22 cellular contexts compared by ENCODE assay signal in genomic region chr6:152874846-152875568, GRCh38.
A peak's percentile ranks its signal among the peaks of the same experiment; 100 is the strongest.
DNase-seq lines count a peak whose midpoint lies in the region; ATAC-seq and TF ChIP-seq lines count a peak whose summit lies in the region.
"Had no signal": no experiment of that assay in that cellular context is flagged by ENCODE, and none has a peak within 500 bp of the region (broad histone marks: within the 10 kb centered on the region; RNA-seq: fewer than 3 reads in every experiment).

No MANE protein-coding gene starts in this region.

- no peaks in the 10 kb centered on the region for H3K9me2 ChIP-seq in HCT116 (ENCODE audit: insufficient read depth)
- no peaks in the 10 kb centered on the region for H3K9me2 ChIP-seq in OCI-LY7 (ENCODE audit: insufficient read depth, low read length)

- no peak overlapping the region for H3K4me3 ChIP-seq in A673 (ENCODE audit: low read depth, low read length, poor library complexity, severe bottlenecking)
- no peak overlapping the region for H3K4me3 ChIP-seq in HCT116 (replicated peaks in 1 of 2; ENCODE audit: low read depth in 1 of 2, low read length in 2 of 2)
- H3K4me3 ChIP-seq in OCI-LY7 (ENCODE audit: low read depth, low read length, poor library complexity, severe bottlenecking): no peak overlapping the region
- H3K4me3 ChIP-seq in brain microvascular endothelial cell (ENCODE audit: low read depth, low read length): no peak overlapping the region
- H3K4me3 ChIP-seq: GM23248, SK-N-MC had no signal

- H3K4me1 ChIP-seq in A673 (ENCODE audit: insufficient read depth, low read length, poor library complexity, severe bottlenecking) (no peaks in the 10 kb centered on the region), HCT116 (ENCODE audit: control insufficient read depth in 1 of 2, insufficient read depth in 2 of 2, low read length in 2 of 2) (no peaks in the 10 kb centered on the region), OCI-LY7 (ENCODE audit: insufficient read depth, low read length, poor library complexity, severe bottlenecking) (no peaks in the 10 kb centered on the region)

- DNase-seq in A673 (ENCODE audit: low spot score) (no peak), HCT116 (ENCODE audit: low read depth, low spot score) (no peak), OCI-LY7 (ENCODE audit: low spot score) (no peak), brain microvascular endothelial cell (no peak), left ventricle myocardium superior (no peak)
- no peak for DNase-seq in stimulated activated naive CD4-positive, alpha-beta T cell treated with Interleukin-2 at 50 U/mL for 16 hours (lab: John Stamatoyannopoulos, UW)
- DNase-seq: 8988T, EL, GF-D8, GM23248, KBM-7, NCI-H1417, NCI-H1694 treated with DMSO at 0.1 percent for 48 hours, NCI-H2081 treated with DMSO at 0.1 percent for 48 hours, NCI-H446 treated with DMSO at 0.1 percent for 48 hours, NCI-H526 treated with DMSO at 0.1 percent for 48 hours, SHP77, SW 1271, T-helper 17 cell had no signal

- H3K27me3 ChIP-seq in A673 (replicated peaks; ENCODE audit: insufficient read depth, low read depth, low read length, poor library complexity): peaks cover 26% of the 10 kb centered on the region
- H3K27me3 ChIP-seq in HCT116 (ENCODE audit: insufficient read depth, low read length): peaks cover 15% of the 10 kb centered on the region; the same call in 1 of the 2 replicates
- H3K27me3 ChIP-seq in brain microvascular endothelial cell (replicated peaks): no peaks in the 10 kb centered on the region

- H3K27ac ChIP-seq in A673 (ENCODE audit: low read depth, low read length, poor library complexity, severe bottlenecking): no peak overlapping the region
- no peak overlapping the region for H3K27ac ChIP-seq in HCT116 (ENCODE audit: low read depth, low read length)
- no peak overlapping the region for H3K27ac ChIP-seq in OCI-LY7 (ENCODE audit: low read depth, low read length, poor library complexity, severe bottlenecking)
- H3K27ac ChIP-seq in brain microvascular endothelial cell: no peak overlapping the region
- H3K27ac ChIP-seq: GM23248, SK-N-MC had no signal

- H3K4me2 ChIP-seq in HCT116 (ENCODE audit: low read length) (no peak overlapping the region), OCI-LY7 (ENCODE audit: low read length) (no peak overlapping the region)

- TF ChIP-seq CTCF in A673 (conservative IDR thresholded peaks at IDR 0.05; ENCODE audit: low read depth, low read length) (0 out of 2 replicates have a peak, but pooled peaks have one; percentile 20), HCT116 (IDR thresholded peaks at IDR 0.05 in 2 of 3, conservative IDR thresholded peaks at IDR 0.05 in 1 of 3; ENCODE audit: borderline replicate concordance in 1 of 3, insufficient read depth in 1 of 3, low read depth in 2 of 3, low read length in 2 of 3) (peak in 1 of 3 experiments; percentile 19; a peak in 1 of 6 replicates), OCI-LY7 (conservative IDR thresholded peaks at IDR 0.05; ENCODE audit: low read length) (0 out of 2 replicates have a peak, but pooled peaks have one; percentile 14), brain microvascular endothelial cell (IDR thresholded peaks at IDR 0.05; ENCODE audit: low read depth, low read length, missing control alignments) (peak; percentile 7)

- H3K9me3 ChIP-seq in A673 (ENCODE audit: low read depth, low read length, poor library complexity, severe bottlenecking) (no peaks in the 10 kb centered on the region), HCT116 (ENCODE audit: control insufficient read depth in 1 of 2, insufficient read depth in 1 of 2, low read depth in 1 of 2, low read length in 2 of 2) (no peaks in the 10 kb centered on the region), OCI-LY7 (ENCODE audit: low read length) (no peaks in the 10 kb centered on the region)

- POLR2A ChIA-PET in A673 (lab: Charles Lee; ENCODE audit: low non-redundant PET): no interaction called here
- POLR2A ChIA-PET in HCT116 (lab: Charles Lee): no interaction called here
- POLR2A ChIA-PET in OCI-LY7 (lab: Charles Lee): no interaction called here

- CTCF ChIA-PET in A673 (lab: Charles Lee) (no interaction called here), HCT116 (lab: Charles Lee) (no interaction called here), OCI-LY7 (lab: Charles Lee; ENCODE audit: unreplicated experiment) (no interaction called here)

- H4K20me1 ChIP-seq in HCT116 (ENCODE audit: insufficient read depth): no peaks in the 10 kb centered on the region
- no peaks in the 10 kb centered on the region for H4K20me1 ChIP-seq in OCI-LY7 (ENCODE audit: insufficient read depth, low read length)

- TF ChIP-seq POLR2A in HCT116 (IDR thresholded peaks at IDR 0.05; ENCODE audit: borderline replicate concordance, extremely low read depth, insufficient read depth, insufficient read length): no peak

- ATAC-seq in HCT116 (peak; percentile 64; the same call in 1 of the 2 replicates), GM21825 (IDR thresholded peaks at IDR 0.05; ENCODE audit: unreplicated experiment) (no peak), GM19397 (IDR thresholded peaks at IDR 0.05; ENCODE audit: unreplicated experiment) (no peak), left ventricle myocardium superior (no peak)
- ATAC-seq: T-helper 17 cell had no signal

- no TSS peak for BruUV-seq in A673 (replicated peaks; lab: Mats Ljungman, UMichigan)
- no TSS peak for BruUV-seq in HCT116 (replicated peaks; lab: Mats Ljungman, UMichigan)
- BruUV-seq in OCI-LY7 (replicated peaks; lab: Mats Ljungman, UMichigan): no TSS peak

- RAD21 ChIA-PET in HCT116 (lab: Charles Lee; ENCODE audit: low non-redundant PET in 1 of 2, low total read pairs in 2 of 2, uncharacterized antibody in 2 of 2, unreplicated experiment in 2 of 2): no interaction called here

- no peak overlapping the region for H3K9ac ChIP-seq in HCT116 (ENCODE audit: low read length)
- H3K9ac ChIP-seq: GM23248 had no signal

- TF ChIP-seq RAD21 in HCT116 (IDR thresholded peaks at IDR 0.05; ENCODE audit: low read depth): no peak

- in situ Hi-C loops in brain microvascular endothelial cell (cut with HindIII; ENCODE audit: low pct_ligation_motif_present, low sequenced_read_pairs): no loop called here

- H2AFZ ChIP-seq in HCT116 (ENCODE audit: low read depth, low read length, poor library complexity, severe bottlenecking) (no peak overlapping the region), OCI-LY7 (ENCODE audit: low read length) (no peak overlapping the region)
- H2AFZ ChIP-seq: GM23248 had no signal

- intact Hi-C loops in A673 (cut with micrococcal nuclease; ENCODE audit: unreplicated experiment) (no loop called here), HCT116 (cut with micrococcal nuclease) (no loop called here), OCI-LY7 (cut with micrococcal nuclease; ENCODE audit: unreplicated experiment) (no loop called here), left ventricle myocardium superior (cut with micrococcal nuclease) (no loop called here)

- H3K36me3 ChIP-seq in A673 (ENCODE audit: insufficient read depth, low read length, poor library complexity, severe bottlenecking) (no peaks in the 10 kb centered on the region), HCT116 (ENCODE audit: control insufficient read depth in 1 of 2, insufficient read depth in 2 of 2, low read length in 2 of 2) (no peaks in the 10 kb centered on the region), OCI-LY7 (ENCODE audit: insufficient read depth, low read length) (no peaks in the 10 kb centered on the region), brain microvascular endothelial cell (replicated peaks) (no peaks in the 10 kb centered on the region)

- no peaks in the 10 kb centered on the region for H3K79me2 ChIP-seq in HCT116 (ENCODE audit: insufficient read depth, low read length)
- no peaks in the 10 kb centered on the region for H3K79me2 ChIP-seq in OCI-LY7 (ENCODE audit: insufficient read depth, low read depth, low read length)

TF ChIP-seq in HCT116, 20 proteins besides CTCF, POLR2A, EP300 and RAD21 (continues in another document):
- TF ChIP-seq ELF1 (IDR thresholded peaks at IDR 0.05; ENCODE audit: borderline replicate concordance, low read depth) (no peak), SP1 (IDR thresholded peaks at IDR 0.05; ENCODE audit: low read depth) (no peak), ZBTB33 (IDR thresholded peaks at IDR 0.05; ENCODE audit: extremely low read depth, insufficient replicate concordance, low read length) (no peak), POLR2AphosphoS5 (IDR thresholded peaks at IDR 0.05; ENCODE audit: low read depth, low read length) (no peak), ZNF274 (IDR thresholded peaks at IDR 0.05; ENCODE audit: low read depth, low read length) (no peak), CEBPB (IDR thresholded peaks at IDR 0.05; ENCODE audit: low read depth) (no peak), SIN3A (IDR thresholded peaks at IDR 0.05; ENCODE audit: low read depth) (no peak), EZH2 (IDR thresholded peaks at IDR 0.05) (no peak)
